In the genomic region with DNA sequence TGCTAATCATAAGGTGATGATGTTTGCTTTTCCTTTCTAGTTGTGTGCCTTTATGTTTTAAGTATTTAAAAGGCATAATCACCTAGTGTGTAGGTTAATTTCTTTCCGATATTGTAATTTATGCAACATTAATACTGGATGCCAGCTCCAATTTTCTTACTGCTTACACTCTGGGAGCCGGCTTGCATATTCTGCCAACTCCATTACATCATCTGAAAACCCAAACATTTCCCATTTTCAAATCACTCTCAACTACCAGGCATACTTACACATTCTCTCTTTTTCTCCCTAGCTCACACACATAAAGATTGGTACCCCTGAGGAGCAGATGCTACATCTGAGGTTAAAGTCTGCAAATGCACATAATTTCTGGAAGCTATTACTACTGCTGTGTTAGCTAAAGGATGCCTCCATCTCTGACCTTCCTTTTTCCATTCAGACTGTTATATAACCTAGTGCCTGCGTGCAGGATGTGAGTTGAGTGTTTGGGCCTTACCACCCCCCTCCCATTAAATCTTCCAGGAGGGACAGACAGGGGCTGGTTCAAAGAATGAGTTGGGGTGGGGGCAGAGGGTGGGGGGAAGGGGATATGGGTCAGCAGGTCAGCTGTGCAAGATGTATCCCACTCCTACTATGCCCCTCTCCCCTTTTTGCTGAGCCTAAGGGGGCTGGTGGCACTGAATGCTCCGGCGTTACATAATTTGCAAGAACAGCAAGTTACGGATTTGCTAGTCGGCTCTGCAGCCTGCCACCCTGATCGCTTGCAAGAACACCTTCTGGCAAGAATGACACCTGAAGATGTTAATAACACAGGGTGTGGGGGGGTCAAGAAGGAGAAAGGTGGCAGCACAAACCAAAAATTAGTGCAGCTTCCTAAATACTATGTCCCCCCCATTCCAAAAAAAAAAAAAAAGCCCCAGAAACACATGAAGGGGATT, we compare ENCODE assay signal across 9 cellular contexts. TPM values are rescaled to one million over a fixed set of nuclear protein-coding genes. Genes with fewer than 3 reads are reported as not detected.
DNase-seq lines count a peak whose midpoint lies in the region; ATAC-seq, FAIRE-seq and TF ChIP-seq lines count a peak whose summit lies in the region.
"Had no signal": no experiment of that assay in that cellular context is flagged by ENCODE, and none has a peak within 500 bp of the region (broad histone marks: within the 10 kb centered on the region; RNA-seq: fewer than 3 reads in every experiment).

No MANE protein-coding gene starts in this region.

- H3K4me3 ChIP-seq in LNCaP clone FGC (ENCODE audit: low read depth, low read length) (peak overlapping the region; percentile 65), breast epithelium (peak overlapping the region; percentile 72 to 80 (median 80)), HepG2 (replicated peaks in 1 of 3; ENCODE audit: insufficient read depth in 1 of 3, low read depth in 2 of 3, low read length in 3 of 3) (no peak overlapping the region)

- H3K27me3 ChIP-seq in breast epithelium (no peaks in the 10 kb centered on the region), HepG2 (ENCODE audit: control insufficient read depth in 1 of 2, insufficient read depth in 2 of 2, low read length in 2 of 2) (peaks cover 2 to 53% of the 10 kb centered on the region in 2 experiments; a peak in 4 of 5 replicates)

- CTCF ChIA-PET in HepG2 (lab: Yijun Ruan, JAX; ENCODE audit: low intra/inter-chr PET ratio, low total read pairs) = no interaction called here

- no TSS peak for BruUV-seq in HepG2 (replicated peaks; lab: Mats Ljungman, UMichigan)

- in situ Hi-C loops in HepG2 (cut with HindIII; ENCODE audit: extremely low pct_ligation_motif_present, low pct_unique_long_range_greater_than_20kb) = no loop called here

- no peak for FAIRE-seq in HepG2 (lab: Jason Lieb, UNC)
- FAIRE-seq: colon had no signal

- H3K9me3 ChIP-seq in breast epithelium = no peaks in the 10 kb centered on the region
- no peaks in the 10 kb centered on the region for H3K9me3 ChIP-seq in HepG2 (ENCODE audit: low read length)

- TF ChIP-seq POLR2A in breast epithelium (IDR thresholded peaks at IDR 0.05) = no peak
- no peak for TF ChIP-seq POLR2A in HepG2 (IDR thresholded peaks at IDR 0.05; ENCODE audit: insufficient read depth in 1 of 2, low read depth in 2 of 2, low read length in 2 of 2)

- no peak overlapping the region for H3K4me2 ChIP-seq in HepG2 (ENCODE audit: low read depth, low read length)

- TF ChIP-seq EP300 in HepG2 (IDR thresholded peaks at IDR 0.05; ENCODE audit: low read depth in 2 of 2, low read length in 2 of 2) (no peak), HepG2 (CRISPR knock-in tag; IDR thresholded peaks at IDR 0.05; ENCODE audit: borderline replicate concordance) (no peak)

- H3K4me1 ChIP-seq in breast epithelium (peaks cover 0 to 8% of the 10 kb centered on the region in 2 donors), HepG2 (ENCODE audit: insufficient read depth, low read length) (peaks cover 13% of the 10 kb centered on the region)

- H3K36me3 ChIP-seq in breast epithelium = no peaks in the 10 kb centered on the region
- no peaks in the 10 kb centered on the region for H3K36me3 ChIP-seq in HepG2 (replicated peaks in 1 of 2; ENCODE audit: control insufficient read depth in 1 of 2, insufficient read depth in 2 of 2, low read length in 2 of 2)

- TF ChIP-seq RAD21 in HepG2 (CRISPR knock-in tag; IDR thresholded peaks at IDR 0.05) = no peak

- no peak for DNase-seq in LNCaP clone FGC (ENCODE audit: low read depth)
- no peak for DNase-seq in breast epithelium (ENCODE audit: low spot score in 2 of 2)
- DNase-seq in HepG2 (ENCODE audit: low spot score) = no peak
- DNase-seq in central memory CD4-positive, alpha-beta T cell = no peak
- no peak for DNase-seq in T1000 (lab: John Stamatoyannopoulos, UW)
- DNase-seq: KBM-7 had no signal

- intact Hi-C loops in breast epithelium (cut with DNase I; ENCODE audit: low total_unique reads) (no loop called here), HepG2 (cut with micrococcal nuclease; ENCODE audit: unreplicated experiment) (no loop called here)

- ATAC-seq in HepG2 (no peak), HG02642 (IDR thresholded peaks at IDR 0.05; ENCODE audit: poor library complexity, unreplicated experiment) (no peak)

- 36% methylated on average over 8 of the region's 8 CpGs for WGBS in HepG2 (ENCODE audit: low lambda C conversion rate)

- H3K79me2 ChIP-seq in HepG2 (ENCODE audit: insufficient read depth, low read length) = no peaks in the 10 kb centered on the region

- POLR2A ChIA-PET in HepG2 (lab: Yijun Ruan, JAX) = no interaction called here

- TF ChIP-seq CTCF in LNCaP clone FGC (IDR thresholded peaks at IDR 0.05; ENCODE audit: control insufficient read depth, extremely low read depth, insufficient read depth) (no peak), breast epithelium (IDR thresholded peaks at IDR 0.05) (no peak), HepG2 (CRISPR knock-in tag; IDR thresholded peaks at IDR 0.05) (no peak)

- H3K27ac ChIP-seq in breast epithelium = no peak overlapping the region
- no peak overlapping the region for H3K27ac ChIP-seq in HepG2 (ENCODE audit: extremely low read length, insufficient read depth, low read length)
- peak overlapping the region; percentile 12 for H3K27ac ChIP-seq in temporal lobe (ENCODE audit: low read depth, low read length)

- H4K20me1 ChIP-seq in HepG2 (ENCODE audit: insufficient read depth, low read length) = no peaks in the 10 kb centered on the region

- no peak overlapping the region for H2AFZ ChIP-seq in HepG2 (ENCODE audit: low read length)

- H3K9ac ChIP-seq in HepG2 (ENCODE audit: insufficient read depth, low read depth, low read length) = no peak overlapping the region

TF ChIP-seq in HepG2, 621 proteins besides CTCF, POLR2A, EP300 and RAD21:
- TF ChIP-seq ATF7 (IDR thresholded peaks at IDR 0.05) = peak; percentile 29; the same call in 1 of the 2 replicates
- TF ChIP-seq ATF7 (CRISPR knock-in tag; IDR thresholded peaks at IDR 0.05) = no peak
- TF ChIP-seq MAFK (conservative IDR thresholded peaks at IDR 0.05 in 1 of 2, IDR thresholded peaks at IDR 0.05 in 1 of 2; ENCODE audit: low read length in 2 of 2) = peak in 1 of 2 experiments; percentile 4; a peak in 1 of 4 replicates
- TF ChIP-seq ZNF552 (CRISPR knock-in tag; IDR thresholded peaks at IDR 0.05; ENCODE audit: borderline replicate concordance) = no peak

RNA-seq across cellular contexts. Expression of gene RORA, which starts 2.5 kb away (rescaled TPM):
- total RNA-seq in breast epithelium = 10 to 100 TPM; 44.6 to 59.6 (median 53.4) TPM
- 6.6 and 7.0 TPM in 2 replicates for total RNA-seq in HepG2 (2016; rRNA removed; fragmentation: Illumina TruSeq; extraction: Trizol)
- 2.3 and 3.1 TPM in 2 replicates for total RNA-seq in HepG2 (2016; cell fraction: cytosol; rRNA removed; fragmentation: Illumina TruSeq; extraction: Trizol; ENCODE audit: low read depth)
- total RNA-seq in HepG2 (2016; cell fraction: insoluble cytoplasmic fraction; rRNA removed; fragmentation: Illumina TruSeq; extraction: Trizol) = 7.2 and 8.6 TPM in 2 replicates
- 4.5 and 4.6 TPM in 2 replicates for total RNA-seq in HepG2 (2016; cell fraction: membrane; rRNA removed; fragmentation: Illumina TruSeq; extraction: Trizol)
- total RNA-seq in HepG2 (2016; cell fraction: nucleus; rRNA removed; fragmentation: Illumina TruSeq; extraction: Trizol) = 10.4 and 12.1 TPM in 2 replicates
- 35.6 and 38.6 TPM in 2 replicates for polyA plus RNA-seq in HepG2 (2011; rRNA removed)
- polyA plus RNA-seq in HepG2 (2011; cell fraction: cytosol; rRNA removed) = 18.0 and 30.3 TPM in 2 replicates
- polyA plus RNA-seq in HepG2 (2011; cell fraction: nucleus; rRNA removed) = 75.3 and 107 TPM in 2 replicates
- polyA plus RNA-seq in HepG2 (2012) = 18.0 and 20.5 TPM in 2 replicates
- 1.2 and 1.3 TPM in 2 replicates for polyA plus RNA-seq in HepG2 (2016; cell fraction: cytosol; fragmentation: Illumina TruSeq; extraction: Trizol; ENCODE audit: low read depth)
- 3.3 and 3.5 TPM in 2 replicates for polyA plus RNA-seq in HepG2 (2016; cell fraction: insoluble cytoplasmic fraction; fragmentation: Illumina TruSeq; extraction: Trizol; ENCODE audit: low read depth)
- polyA plus RNA-seq in HepG2 (2016; cell fraction: membrane; fragmentation: Illumina TruSeq; extraction: Trizol; ENCODE audit: low read depth) = 2.1 and 2.4 TPM in 2 replicates
- 7.7 and 8.9 TPM in 2 replicates for polyA plus RNA-seq in HepG2 (2016; cell fraction: nucleus; fragmentation: Illumina TruSeq; extraction: Trizol; ENCODE audit: insufficient read depth, low read depth)
- 0.14 and 159 TPM in 2 replicates for polyA minus RNA-seq in HepG2 (2011; rRNA and poly(A)+ RNA removed; ENCODE audit: low replicate concordance)
- 40.1 and 51.4 TPM in 2 replicates for polyA minus RNA-seq in HepG2 (2011; cell fraction: cytosol; rRNA and poly(A)+ RNA removed)
- polyA minus RNA-seq in HepG2 (2011; cell fraction: nucleus; rRNA and poly(A)+ RNA removed) = 123 and 131 TPM in 2 replicates
- 15.5 TPM for total RNA-seq in temporal lobe

Comparison
In these comparisons a context has a peak if more than half of its experiments do, and no peak if none do; other contexts are left out.
1. H3K4me3 ChIP-seq: peak in LNCaP clone FGC (single experiment) and breast epithelium (3 of 3); none in HepG2 (0 of 3).